Comparison of ENCODE assay signal across 13 cellular contexts in the genomic region with DNA sequence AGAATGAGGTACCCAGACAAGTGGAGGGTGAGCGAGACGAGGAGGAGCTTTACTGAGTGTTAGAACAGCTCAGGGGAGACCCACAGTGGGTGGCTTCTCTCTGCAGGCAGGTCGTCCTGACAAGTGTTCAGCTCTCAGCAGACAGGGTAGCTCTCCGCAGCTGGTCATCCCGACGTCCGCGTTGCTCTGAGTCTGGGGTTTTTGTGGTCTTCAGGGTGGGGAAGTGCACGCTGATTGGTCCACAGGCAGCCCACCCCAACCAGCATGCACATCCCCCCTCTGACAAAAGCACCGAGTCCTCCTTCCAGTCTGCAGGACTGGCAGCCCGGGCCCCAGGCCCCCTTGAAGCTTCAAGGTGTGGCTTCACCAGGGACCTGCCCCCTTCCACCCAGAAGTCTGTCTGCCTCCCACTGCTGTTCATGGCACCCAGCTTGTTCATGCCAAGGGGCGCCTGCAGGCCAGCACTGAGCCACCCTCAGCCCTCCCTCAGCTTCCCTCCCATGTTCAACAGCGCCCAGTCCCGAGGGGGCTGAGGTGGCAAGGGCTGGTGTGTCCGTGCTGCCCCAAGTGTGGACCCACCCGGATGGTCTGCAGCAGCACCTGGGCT. TPM values are rescaled to one million over a fixed set of nuclear protein-coding genes. Genes with fewer than 3 reads are reported as not detected.
DNase-seq lines count a peak whose midpoint lies in the region; ATAC-seq, FAIRE-seq and TF ChIP-seq lines count a peak whose summit lies in the region.
"Had no signal": no experiment of that assay in that cellular context is flagged by ENCODE, and none has a peak within 500 bp of the region (broad histone marks: within the 10 kb centered on the region; RNA-seq: fewer than 3 reads in every experiment).

No MANE protein-coding gene starts in this region.

- H3K4me3 ChIP-seq in right atrium auricular region (no peak overlapping the region), right cardiac atrium (ENCODE audit: low read length) (no peak overlapping the region), mucosa of descending colon (no peak overlapping the region), coronary artery (no peak overlapping the region)
- H3K4me3 ChIP-seq: vagina had no signal

- WGBS in right cardiac atrium: 82% methylated on average over 16 of the region's 16 CpGs

- TF ChIP-seq POLR2A in GM12891 (IDR thresholded peaks at IDR 0.05; ENCODE audit: low read depth, low read length): no peak

- H3K27me3 ChIP-seq in right atrium auricular region (no peaks in the 10 kb centered on the region), right cardiac atrium (ENCODE audit: control insufficient read depth, insufficient read depth) (no peaks in the 10 kb centered on the region)
- H3K27me3 ChIP-seq: vagina had no signal

- TF ChIP-seq CTCF in right atrium auricular region (IDR thresholded peaks at IDR 0.05) (no peak), VCaP (conservative IDR thresholded peaks at IDR 0.05) (no peak), mucosa of descending colon (IDR thresholded peaks at IDR 0.05) (no peak), coronary artery (IDR thresholded peaks at IDR 0.05) (no peak)

- H3K4me1 ChIP-seq in right atrium auricular region: peaks cover 0 to 5% of the 10 kb centered on the region in 2 donors
- H3K4me1 ChIP-seq in right cardiac atrium (ENCODE audit: control insufficient read depth, insufficient read depth, low read length): no peaks in the 10 kb centered on the region
- peaks cover 14% of the 10 kb centered on the region for H3K4me1 ChIP-seq in mucosa of descending colon (ENCODE audit: low read depth)

- intact Hi-C loops in right cardiac atrium (cut with DNase I) (loop anchor here in 3 of 4 donors (5.0 to 10.0 kb wide), 3 partner anchors 87 to 107 kb away; a partner anchor contains a TSS), mucosa of descending colon (cut with DNase I, micrococcal nuclease) (no loop called here)

- H3K36me3 ChIP-seq in right atrium auricular region (no peaks in the 10 kb centered on the region), mucosa of descending colon (ENCODE audit: low read depth) (no peaks in the 10 kb centered on the region)
- H3K36me3 ChIP-seq: vagina had no signal

- H3K27ac ChIP-seq in right atrium auricular region: peak overlapping the region; percentile 76 to 90
- H3K27ac ChIP-seq in right cardiac atrium (ENCODE audit: low read length): no peak overlapping the region
- peak overlapping the region; percentile 49; the same call in 1 of the 2 replicates for H3K27ac ChIP-seq in VCaP
- no peak overlapping the region for H3K27ac ChIP-seq in coronary artery
- H3K27ac ChIP-seq: vagina had no signal

- no peak for FAIRE-seq in GM12891 (lab: Jason Lieb, UNC)

- H3K9me3 ChIP-seq in right atrium auricular region (no peaks in the 10 kb centered on the region), right cardiac atrium (ENCODE audit: control insufficient read depth, low read length) (no peaks in the 10 kb centered on the region), mucosa of descending colon (no peaks in the 10 kb centered on the region)
- H3K9me3 ChIP-seq: vagina had no signal

- ATAC-seq in right cardiac atrium (no peak), mucosa of descending colon (no peak)

- DNase-seq in right atrium auricular region (ENCODE audit: low spot score): no peak
- DNase-seq in right cardiac atrium: no peak
- DNase-seq in mucosa of descending colon: peak in 2 of 3 donors; percentile 10 to 40
- no peak for DNase-seq in GM12891 (ENCODE audit: insufficient read length, low spot score)
- no peak for DNase-seq in NCI-H2107 (lab: John Stamatoyannopoulos, UW)
- DNase-seq in coronary artery (ENCODE audit: low spot score): no peak
- DNase-seq in NK-92 treated with Interleukin-12 subunit alpha and Interleukin-12 subunit beta, amount 100 ng/mL, for 24 hours (lab: John Stamatoyannopoulos, UW): no peak
- DNase-seq: COR-L47; effector CD8-positive, alpha-beta T cell; NCI-H1930; T1000 had no signal

TF ChIP-seq in GM12891, 5 proteins besides CTCF, POLR2A, EP300 and RAD21:
- TF ChIP-seq TAF1 (IDR thresholded peaks at IDR 0.05; ENCODE audit: low read depth, low read length): no peak
- TF ChIP-seq PAX5 (IDR thresholded peaks at IDR 0.05; ENCODE audit: insufficient read depth, low read length, severe bottlenecking): no peak

RNA-seq across cellular contexts. Expression of a gene that starts 19.9 kb away (rescaled TPM):
- total RNA-seq in right atrium auricular region (10 to 100 TPM; 41.2 to 46.4 TPM), right cardiac atrium (10 to 100 TPM; 43.8 to 49.2 (median 45.8) TPM), mucosa of descending colon (10 to 100 TPM; 69.0 to 76.0 (median 74.4) TPM)
- polyA plus RNA-seq in right cardiac atrium: 37.0 TPM
- 32.0 TPM for polyA plus RNA-seq in GM12891 (2012; ENCODE audit: low read depth, missing spikeins)

RNA-seq across cellular contexts. Expression of a gene that starts 30.4 kb away (rescaled TPM):
- total RNA-seq in right atrium auricular region (10 to 100 TPM; 10.2 to 20.8 TPM), right cardiac atrium (10 to 100 TPM; 14.0 to 20.8 (median 19.2) TPM), mucosa of descending colon (10 to 100 TPM; 21.0 to 52.4 (median 23.9) TPM)
- polyA plus RNA-seq in right cardiac atrium: 14.8 TPM
- polyA plus RNA-seq in GM12891 (2012; ENCODE audit: low read depth, missing spikeins): 2.6 TPM

RNA-seq across cellular contexts. Expression of a gene that starts 48.4 kb away (rescaled TPM):
- total RNA-seq in right atrium auricular region (1 to 10 TPM; 6.1 TPM), right cardiac atrium (10 to 100 TPM; 10.4 to 15.0 (median 14.1) TPM), mucosa of descending colon (10 to 100 TPM; 30.8 to 36.1 (median 34.8) TPM)
- 14.1 TPM for polyA plus RNA-seq in right cardiac atrium
- polyA plus RNA-seq in GM12891 (2012; ENCODE audit: low read depth, missing spikeins): 26.8 TPM

Comparison
In these comparisons a context has a peak if more than half of its experiments do, and no peak if none do; other contexts are left out.
1. H3K27ac ChIP-seq: peak in right atrium auricular region (2 of 2) and VCaP (single experiment); none in right cardiac atrium (single experiment) and coronary artery (0 of 2).
2. DNase-seq: peak in mucosa of descending colon (2 of 3); none in right atrium auricular region (single experiment), right cardiac atrium (0 of 3), GM12891 (single experiment), NCI-H2107 (single experiment), coronary artery (single experiment) and NK-92 treated with Interleukin-12 subunit alpha and Interleukin-12 subunit beta, amount 100 ng/mL, for 24 hours (single experiment).
3. intact Hi-C loops: an anchor here in right cardiac atrium (5.0 to 10.0 kb wide); none called in mucosa of descending colon.